9 cellular contexts compared by ENCODE assay signal in genomic region chr10:98602224-98602623, GRCh38.
"Had no signal": no experiment of that assay in that cellular context is flagged by ENCODE, and none has a peak within 500 bp of the region (broad histone marks: within the 10 kb centered on the region; RNA-seq: fewer than 3 reads in every experiment).

No MANE protein-coding gene starts in this region.

- DNase-seq: GM23248, GOT3, H7, HFFc6 had no signal

- H2AFZ ChIP-seq: GM23248 had no signal

- H3K9me3 ChIP-seq: HAP-1 had no signal

- H3K27ac ChIP-seq: GM23248, HL-60 had no signal

- H3K4me3 Mint-ChIP-seq: HFFc6, IgD-negative memory B cell had no signal

- H3K36me3 Mint-ChIP-seq: IgD-negative memory B cell had no signal

- H3K36me3 ChIP-seq: HAP-1 had no signal

- H3K4me1 Mint-ChIP-seq: IgD-negative memory B cell had no signal

- H3K4me1 ChIP-seq: HAP-1 had no signal

- H3K9ac ChIP-seq: GM23248 had no signal

- H3K27ac Mint-ChIP-seq: HFFc6, IgD-negative memory B cell had no signal

- ATAC-seq: HCT116, HepG2 had no signal

- H3K9me3 Mint-ChIP-seq: HFFc6 had no signal

- H3K4me3 ChIP-seq: GM23248, HAP-1 had no signal
